ENCODE assay signal across 9 cellular contexts in genomic region chr2:161946489-161947107, GRCh38.
DNase-seq lines count a peak whose midpoint lies in the region; ATAC-seq and TF ChIP-seq lines count a peak whose summit lies in the region.
"Had no signal": no experiment of that assay in that cellular context is flagged by ENCODE, and none has a peak within 500 bp of the region (broad histone marks: within the 10 kb centered on the region; RNA-seq: fewer than 3 reads in every experiment).

No MANE protein-coding gene starts in this region.

- POLR2A ChIA-PET in HEK293 (lab: Yijun Ruan, JAX): no interaction called here

- peak; percentile 19 for DNase-seq in DMS 273 treated with DMSO at 0.1 percent for 48 hours (lab: John Stamatoyannopoulos, UW)
- DNase-seq in SK-N-DZ (ENCODE audit: low spot score): peak; percentile 17
- peak; percentile 6 to 54 for DNase-seq in foreskin fibroblast
- no peak for DNase-seq in tibial artery
- DNase-seq in NK-92 treated with Interleukin-12 subunit alpha and Interleukin-12 subunit beta, amount 100 ng/mL, for 24 hours (lab: John Stamatoyannopoulos, UW): no peak
- DNase-seq in NCI-H226: no peak

- H3K27me3 ChIP-seq in tibial artery: no peaks in the 10 kb centered on the region

- H3K27ac ChIP-seq in HEK293 (ENCODE audit: extremely low read depth, low read depth, low read length): no peak overlapping the region
- H3K27ac ChIP-seq in tibial artery: no peak overlapping the region

- CTCF ChIA-PET in HEK293 (lab: Yijun Ruan, JAX): interaction anchor here (0.5 to 4.1 kb wide), 25 partner anchors 8 to 1835 kb away, joined by 3 to 53 read pairs (median 4); no protein-coding TSS in a partner anchor

- H3K4me1 ChIP-seq in HEK293 (ENCODE audit: control insufficient read depth, insufficient read depth, low read length) (no peaks in the 10 kb centered on the region), tibial artery (no peaks in the 10 kb centered on the region)

- H3K4me3 ChIP-seq in HEK293 (ENCODE audit: low read depth, low read length) (no peak overlapping the region), foreskin fibroblast (ENCODE audit: low read depth in 1 of 2, low read length in 2 of 2) (no peak overlapping the region), tibial artery (no peak overlapping the region)

- TF ChIP-seq CTCF in HEK293 (tag by site-specific recombination; IDR thresholded peaks at IDR 0.05) (no peak), foreskin fibroblast (IDR thresholded peaks at IDR 0.05; ENCODE audit: low read depth, low read length) (peak; percentile 39), tibial artery (IDR thresholded peaks at IDR 0.05) (peak; percentile 13 to 21)

- intact Hi-C loops in tibial artery (cut with DNase I; ENCODE audit: low total_unique reads): no loop called here

- H3K9me3 ChIP-seq in HEK293 (ENCODE audit: control insufficient read depth, insufficient read depth, low read depth, low read length) (no peaks in the 10 kb centered on the region), tibial artery (no peaks in the 10 kb centered on the region)

- H3K36me3 ChIP-seq in HEK293 (ENCODE audit: control insufficient read depth in 2 of 2, insufficient read depth in 1 of 2, low read length in 2 of 2) (no peaks in the 10 kb centered on the region), tibial artery (no peaks in the 10 kb centered on the region)

- no peak for ATAC-seq in HG03432 (IDR thresholded peaks at IDR 0.05; ENCODE audit: unreplicated experiment)
- ATAC-seq: naive thymus-derived CD8-positive, alpha-beta T cell had no signal

TF ChIP-seq in HEK293, 187 proteins besides CTCF, POLR2A, EP300 and RAD21:
- TF ChIP-seq WT1 (tag by site-specific recombination; IDR thresholded peaks at IDR 0.05): no peak
- peak; percentile 44 for TF ChIP-seq ZNF654 (tag by site-specific recombination; IDR thresholded peaks at IDR 0.05; ENCODE audit: low read depth)

Comparison
In these comparisons a context has a peak if more than half of its experiments do, and no peak if none do; other contexts are left out.
1. DNase-seq: peak in DMS 273 treated with DMSO at 0.1 percent for 48 hours (single experiment), SK-N-DZ (single experiment) and foreskin fibroblast (2 of 2); none in tibial artery (0 of 2), NK-92 treated with Interleukin-12 subunit alpha and Interleukin-12 subunit beta, amount 100 ng/mL, for 24 hours (single experiment) and NCI-H226 (single experiment).